8 cellular contexts compared by ENCODE assay signal in genomic region chr11:68038226-68038717, GRCh38. TPM values are rescaled to one million over a fixed set of nuclear protein-coding genes. Genes with fewer than 3 reads are reported as not detected.
DNase-seq lines count a peak whose midpoint lies in the region.

No MANE protein-coding gene starts in this region.

- DNase-seq in T-helper 1 cell (no peak), amygdala (lab: John Stamatoyannopoulos, UW) (no peak), dedifferentiated amniotic fluid mesenchymal stem cell (ENCODE audit: extremely low spot score) (no peak), dermis blood vessel endothelial cell (no peak)
- no peak for DNase-seq in activated T-helper 2 cell treated with anti-CD3 and anti-CD28 coated beads, Interferon-gamma antibody, Interleukin-2, Interleukin-4, amounts not matched to agents 10 μg/mL and 5 μg/mL and 100 μg/mL, durations not matched to agents 14 hours and 24 hours and 36 hours (ENCODE audit: low spot score)

- no peaks in the 10 kb centered on the region for H3K9me3 Mint-ChIP-seq in T-helper 1 cell treated with Interleukin-12 subunit alpha and Interleukin-12 subunit beta and Interleukin-4 antibody, amounts not matched to agents 30 μg/mL and 1 μg/mL, for 36 hours
- no peaks in the 10 kb centered on the region for H3K9me3 Mint-ChIP-seq in activated T-helper 2 cell treated with anti-CD3 and anti-CD28 coated beads, Interferon-gamma antibody, Interleukin-2, Interleukin-4, amounts not matched to agents 10 μg/mL and 5 μg/mL and 100 μg/mL, durations not matched to agents 14 hours and 24 hours and 36 hours

- no peak overlapping the region for H3K27ac Mint-ChIP-seq in T-helper 1 cell treated with Interleukin-12 subunit alpha and Interleukin-12 subunit beta and Interleukin-4 antibody, amounts not matched to agents 30 μg/mL and 1 μg/mL, for 36 hours
- no peak overlapping the region for H3K27ac Mint-ChIP-seq in activated T-helper 2 cell treated with anti-CD3 and anti-CD28 coated beads, Interferon-gamma antibody, Interleukin-2, Interleukin-4, amounts not matched to agents 10 μg/mL and 5 μg/mL and 100 μg/mL, durations not matched to agents 14 hours and 24 hours and 36 hours

- H3K36me3 ChIP-seq in iPS-20b (ENCODE audit: insufficient read depth, low read depth, low read length), result peaks cover 21% of the 10 kb centered on the region

- H3K36me3 Mint-ChIP-seq in T-helper 1 cell treated with Interleukin-12 subunit alpha and Interleukin-12 subunit beta and Interleukin-4 antibody, amounts not matched to agents 30 μg/mL and 1 μg/mL, for 36 hours (ENCODE audit: low read depth), result peaks cover 7% of the 10 kb centered on the region
- H3K36me3 Mint-ChIP-seq in activated T-helper 2 cell treated with anti-CD3 and anti-CD28 coated beads, Interferon-gamma antibody, Interleukin-2, Interleukin-4, amounts not matched to agents 10 μg/mL and 5 μg/mL and 100 μg/mL, durations not matched to agents 14 hours and 24 hours and 36 hours (ENCODE audit: low read depth), result peaks cover 11% of the 10 kb centered on the region

- H3K27ac ChIP-seq in iPS-20b (ENCODE audit: low read length) (no peak overlapping the region), temporal lobe (ENCODE audit: low read depth, low read length) (peak overlapping the region; percentile 36)

- intact Hi-C loops in activated T-helper 2 cell treated with anti-CD3 and anti-CD28 coated beads, Interferon-gamma antibody, Interleukin-2, Interleukin-4, amounts not matched to agents 10 μg/mL and 5 μg/mL and 100 μg/mL, durations not matched to agents 14 hours and 24 hours and 36 hours (cut with micrococcal nuclease), result loop anchor here (10.0 kb wide), 1 partner anchor 177 kb away; the partner anchor contains the start of gene KMT5B

- peaks cover 20% of the 10 kb centered on the region for H3K4me1 Mint-ChIP-seq in T-helper 1 cell treated with Interleukin-12 subunit alpha and Interleukin-12 subunit beta and Interleukin-4 antibody, amounts not matched to agents 30 μg/mL and 1 μg/mL, for 36 hours (ENCODE audit: low read depth)
- H3K4me1 Mint-ChIP-seq in activated T-helper 2 cell treated with anti-CD3 and anti-CD28 coated beads, Interferon-gamma antibody, Interleukin-2, Interleukin-4, amounts not matched to agents 10 μg/mL and 5 μg/mL and 100 μg/mL, durations not matched to agents 14 hours and 24 hours and 36 hours (ENCODE audit: low read depth), result peaks cover 11% of the 10 kb centered on the region

- H3K9ac ChIP-seq in iPS-20b (ENCODE audit: low read depth, low read length), result peak overlapping the region; percentile 39; the same call in 1 of the 2 replicates

- H3K27me3 Mint-ChIP-seq in T-helper 1 cell treated with Interleukin-12 subunit alpha and Interleukin-12 subunit beta and Interleukin-4 antibody, amounts not matched to agents 30 μg/mL and 1 μg/mL, for 36 hours (ENCODE audit: low read depth), result no peaks in the 10 kb centered on the region
- no peaks in the 10 kb centered on the region for H3K27me3 Mint-ChIP-seq in activated T-helper 2 cell treated with anti-CD3 and anti-CD28 coated beads, Interferon-gamma antibody, Interleukin-2, Interleukin-4, amounts not matched to agents 10 μg/mL and 5 μg/mL and 100 μg/mL, durations not matched to agents 14 hours and 24 hours and 36 hours (ENCODE audit: low read depth)

- peak overlapping the region; percentile 90 for H3K4me3 Mint-ChIP-seq in T-helper 1 cell treated with Interleukin-12 subunit alpha and Interleukin-12 subunit beta and Interleukin-4 antibody, amounts not matched to agents 30 μg/mL and 1 μg/mL, for 36 hours
- H3K4me3 Mint-ChIP-seq in activated T-helper 2 cell treated with anti-CD3 and anti-CD28 coated beads, Interferon-gamma antibody, Interleukin-2, Interleukin-4, amounts not matched to agents 10 μg/mL and 5 μg/mL and 100 μg/mL, durations not matched to agents 14 hours and 24 hours and 36 hours (ENCODE audit: low read depth), result peak overlapping the region; percentile 93

- H3K9me3 ChIP-seq in iPS-20b (ENCODE audit: insufficient read depth, low read depth, low read length), result no peaks in the 10 kb centered on the region

- no peaks in the 10 kb centered on the region for H3K27me3 ChIP-seq in iPS-20b (ENCODE audit: insufficient read depth, low read length)

- H3K4me3 ChIP-seq in iPS-20b (ENCODE audit: low read length), result peak overlapping the region; percentile 64

- peaks cover 4% of the 10 kb centered on the region; the same call in 1 of the 2 replicates for H3K4me1 ChIP-seq in iPS-20b (ENCODE audit: insufficient read depth, low read length)

RNA-seq across cellular contexts. Expression of gene TCIRG1, which starts 0.6 kb away (rescaled TPM):
- total RNA-seq in activated T-helper 2 cell treated with anti-CD3 and anti-CD28 coated beads, Interferon-gamma antibody, Interleukin-2, Interleukin-4, amounts not matched to agents 10 μg/mL and 5 μg/mL and 100 μg/mL, durations not matched to agents 14 hours and 24 hours and 36 hours, result 148 and 154 TPM in 2 replicates
- total RNA-seq in temporal lobe, result 2.7 TPM
- 81.3 and 110 TPM in 2 replicates for total RNA-seq in dermis blood vessel endothelial cell

RNA-seq across cellular contexts. Expression of gene NDUFS8, which starts 7.8 kb away (rescaled TPM):
- 125 and 139 TPM in 2 replicates for total RNA-seq in activated T-helper 2 cell treated with anti-CD3 and anti-CD28 coated beads, Interferon-gamma antibody, Interleukin-2, Interleukin-4, amounts not matched to agents 10 μg/mL and 5 μg/mL and 100 μg/mL, durations not matched to agents 14 hours and 24 hours and 36 hours
- total RNA-seq in temporal lobe (34.7 TPM), dermis blood vessel endothelial cell (104 and 109 TPM in 2 replicates)

RNA-seq across cellular contexts. Expression of gene ALDH3B1, which starts 28.1 kb away (rescaled TPM):
- total RNA-seq in activated T-helper 2 cell treated with anti-CD3 and anti-CD28 coated beads, Interferon-gamma antibody, Interleukin-2, Interleukin-4, amounts not matched to agents 10 μg/mL and 5 μg/mL and 100 μg/mL, durations not matched to agents 14 hours and 24 hours and 36 hours, result not detected in 2 replicates
- total RNA-seq in temporal lobe (0.49 TPM), dermis blood vessel endothelial cell (0.65 and 0.68 TPM in 2 replicates)

RNA-seq across cellular contexts. Expression of gene UNC93B1, which starts 34.4 kb away (rescaled TPM):
- total RNA-seq in activated T-helper 2 cell treated with anti-CD3 and anti-CD28 coated beads, Interferon-gamma antibody, Interleukin-2, Interleukin-4, amounts not matched to agents 10 μg/mL and 5 μg/mL and 100 μg/mL, durations not matched to agents 14 hours and 24 hours and 36 hours, result 12.3 and 14.1 TPM in 2 replicates
- total RNA-seq in temporal lobe, result 1.5 TPM
- 21.1 and 23.3 TPM in 2 replicates for total RNA-seq in dermis blood vessel endothelial cell

Comparison
In these comparisons a context has a peak if more than half of its experiments do, and no peak if none do; other contexts are left out.
1. RNA of gene TCIRG1, which starts 0.6 kb away (total RNA-seq): 148 to 154 TPM in activated T-helper 2 cell treated with anti-CD3 and anti-CD28 coated beads, Interferon-gamma antibody, Interleukin-2, Interleukin-4, amounts not matched to agents 10 μg/mL and 5 μg/mL and 100 μg/mL, durations not matched to agents 14 hours and 24 hours and 36 hours and 81.3 to 110 TPM in dermis blood vessel endothelial cell; 2.7 TPM in temporal lobe (single experiment); every median in the first group is over 10 times any median in the second.